ENCODE assay signal across 20 cellular contexts in the genomic region with DNA sequence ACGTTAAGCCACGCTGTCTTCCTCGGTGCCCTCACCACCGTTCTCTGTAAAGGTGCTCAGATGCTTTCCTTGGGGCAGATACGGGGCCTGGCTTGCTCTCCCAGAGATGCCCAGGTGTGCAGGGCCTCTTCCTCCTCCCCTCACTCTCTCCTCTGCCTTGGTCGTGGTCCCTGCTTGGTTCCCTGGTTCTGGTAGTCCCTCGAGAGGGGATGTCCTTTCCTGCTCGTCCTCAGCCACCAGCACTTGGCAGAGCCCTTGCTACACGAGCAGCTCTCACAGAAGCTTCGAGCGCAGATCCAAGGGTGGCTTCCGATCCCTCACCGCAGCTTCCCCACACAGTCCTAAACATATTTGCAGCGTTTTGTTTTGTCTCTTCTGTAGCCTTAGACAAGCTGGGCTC.
"Had no signal": no experiment of that assay in that cellular context is flagged by ENCODE, and none has a peak within 500 bp of the region (broad histone marks: within the 10 kb centered on the region; RNA-seq: fewer than 3 reads in every experiment).

No MANE protein-coding gene starts in this region.

- H3K4me3 ChIP-seq: colonic mucosa, gastrocnemius medialis, neural progenitor cell, pancreas, tibial nerve, vagina had no signal

- DNase-seq: activated B cell treated with CpG ODN at 0.5 μM for 24 hours; activated CD4-positive, alpha-beta T cell treated with anti-CD3 and anti-CD28 coated beads for 48 hours; activated CD8-positive, alpha-beta T cell treated with anti-CD3 and anti-CD28 coated beads for 36 hours; activated gamma-delta T cell; activated T-cell treated with anti-CD3 and anti-CD28 coated beads, Interleukin-2, amount 50 U/mL, for 4 hours; amygdala; caudate nucleus; colonic mucosa; effector CD4-positive, alpha-beta T cell; gastrocnemius medialis; kidney glomerular epithelial cell; SK-N-SH; stimulated activated naive CD4-positive, alpha-beta T cell had no signal

- H3K27ac ChIP-seq: colonic mucosa, gastrocnemius medialis, neural progenitor cell, pancreas, tibial nerve, vagina had no signal

- H3K9me3 ChIP-seq: colonic mucosa, gastrocnemius medialis, pancreas, SK-N-SH, tibial nerve, vagina had no signal

- H3K27ac Mint-ChIP-seq: activated B cell treated with CpG ODN at 0.5 μM for 24 hours; activated CD8-positive, alpha-beta T cell treated with anti-CD3 and anti-CD28 coated beads for 36 hours; activated naive CD8-positive, alpha-beta T cell; memory B cell; neural progenitor cell had no signal

- H3K4me3 Mint-ChIP-seq: activated B cell treated with CpG ODN at 0.5 μM for 24 hours; activated CD8-positive, alpha-beta T cell treated with anti-CD3 and anti-CD28 coated beads for 36 hours; activated naive CD8-positive, alpha-beta T cell; activated T-cell treated with anti-CD3 and anti-CD28 coated beads, Interleukin-2, amount 50 U/mL, for 4 hours; memory B cell; neural progenitor cell had no signal

- H3K9me3 Mint-ChIP-seq: activated B cell treated with CpG ODN at 0.5 μM for 24 hours; activated CD8-positive, alpha-beta T cell treated with anti-CD3 and anti-CD28 coated beads for 36 hours; activated T-cell treated with anti-CD3 and anti-CD28 coated beads, Interleukin-2, amount 50 U/mL, for 4 hours; memory B cell; neural progenitor cell had no signal

- H3K27me3 ChIP-seq: colonic mucosa, gastrocnemius medialis, neural progenitor cell, pancreas, tibial nerve, vagina had no signal

- FAIRE-seq: pancreas had no signal

- H3K27me3 Mint-ChIP-seq: activated B cell treated with CpG ODN at 0.5 μM for 24 hours; activated CD8-positive, alpha-beta T cell treated with anti-CD3 and anti-CD28 coated beads for 36 hours; activated naive CD8-positive, alpha-beta T cell; memory B cell had no signal

- H3K4me1 ChIP-seq: colonic mucosa, gastrocnemius medialis, neural progenitor cell, pancreas, tibial nerve, vagina had no signal

- H3K36me3 ChIP-seq: colonic mucosa, gastrocnemius medialis, neural progenitor cell, pancreas, vagina had no signal

- ATAC-seq: activated CD8-positive, alpha-beta T cell treated with anti-CD3 and anti-CD28 coated beads for 36 hours; activated T-cell treated with anti-CD3 and anti-CD28 coated beads, Interleukin-2, amount 50 U/mL, for 4 hours; esophagus mucosa; gastrocnemius medialis; pancreas had no signal
